In genomic region chr9:131029574-131029952, GRCh38 we compare ENCODE assay signal across 7 cellular contexts. TPM values are rescaled to one million over a fixed set of nuclear protein-coding genes. Genes with fewer than 3 reads are reported as not detected.
"Had no signal": no experiment of that assay in that cellular context is flagged by ENCODE, and none has a peak within 500 bp of the region (broad histone marks: within the 10 kb centered on the region; RNA-seq: fewer than 3 reads in every experiment).

No MANE protein-coding gene starts in this region.

- H3K4me3 ChIP-seq: K562 had no signal

- DNase-seq: IMR-90, KBM-7, KG1 had no signal

- H3K9me3 Mint-ChIP-seq: IgD-negative memory B cell had no signal

- H3K36me3 Mint-ChIP-seq: IgD-negative memory B cell had no signal

- H3K27ac Mint-ChIP-seq: IgD-negative memory B cell had no signal

- H3K4me3 Mint-ChIP-seq: IgD-negative memory B cell had no signal

- H3K27ac ChIP-seq: HL-60 had no signal

- H3K4me1 Mint-ChIP-seq: IgD-negative memory B cell had no signal

RNA-seq across cellular contexts. Expression of gene LAMC3, which starts 20.6 kb away (rescaled TPM):
- total RNA-seq: HT-29, IMR-90, K562 had no signal
- polyA plus RNA-seq: IgD-negative memory B cell, IMR-90 had no signal
